Comparison of ENCODE assay signal across 9 cellular contexts in genomic region chr6:31396422-31397152, GRCh38. TPM values are rescaled to one million over a fixed set of nuclear protein-coding genes. Genes with fewer than 3 reads are reported as not detected.
A peak's percentile ranks its signal among the peaks of the same experiment; 100 is the strongest.
DNase-seq lines count a peak whose midpoint lies in the region; ATAC-seq and TF ChIP-seq lines count a peak whose summit lies in the region.
"Had no signal": no experiment of that assay in that cellular context is flagged by ENCODE, and none has a peak within 500 bp of the region (broad histone marks: within the 10 kb centered on the region; RNA-seq: fewer than 3 reads in every experiment).

No MANE protein-coding gene starts in this region.

- no peak overlapping the region for H3K27ac ChIP-seq in esophagus squamous epithelium
- H3K27ac ChIP-seq: epithelial cell of prostate had no signal

- peaks cover 19 to 51% (median 40%) of the 10 kb centered on the region in 4 donors for H3K4me1 Mint-ChIP-seq in naive thymus-derived CD8-positive, alpha-beta T cell

- peak; percentile 64 to 75 for ATAC-seq in naive thymus-derived CD8-positive, alpha-beta T cell
- no peak for ATAC-seq in GM18498 (IDR thresholded peaks at IDR 0.05; ENCODE audit: unreplicated experiment)

- peak overlapping the region in 5 of 10 donors; percentile 15 to 53 (median 51) for H3K27ac Mint-ChIP-seq in naive thymus-derived CD8-positive, alpha-beta T cell

- H3K4me3 Mint-ChIP-seq in naive thymus-derived CD8-positive, alpha-beta T cell, result peak overlapping the region in 9 of 10 donors; percentile 6 to 78 (median 66)

- H3K36me3 Mint-ChIP-seq in naive thymus-derived CD8-positive, alpha-beta T cell, result peaks cover 0 to 18% (median 0%) of the 10 kb centered on the region in 3 donors

- H3K9me3 Mint-ChIP-seq in naive thymus-derived CD8-positive, alpha-beta T cell, result no peaks in the 10 kb centered on the region

- no peaks in the 10 kb centered on the region for H3K27me3 ChIP-seq in esophagus squamous epithelium

- H3K4me1 ChIP-seq in esophagus squamous epithelium, result peaks cover 4 to 38% (median 16%) of the 10 kb centered on the region in 3 donors

- intact Hi-C loops in esophagus squamous epithelium (cut with DNase I), result loop anchor here (2.0 kb wide), 1 partner anchor 44 kb away; no protein-coding TSS in a partner anchor

- no peaks in the 10 kb centered on the region for H3K9me3 ChIP-seq in esophagus squamous epithelium

- WGBS in esophagus squamous epithelium, 2 donors, result 29 to 43% methylated on average over 7 to 10 of the region's 11 CpGs

- peaks cover 0 to 4% (median 0%) of the 10 kb centered on the region in 3 donors for H3K36me3 ChIP-seq in esophagus squamous epithelium

- no peak overlapping the region for H3K4me3 ChIP-seq in esophagus squamous epithelium

- POLR2A ChIA-PET in naive thymus-derived CD8-positive, alpha-beta T cell (lab: Charles Lee), result no interaction called here

- H3K27me3 Mint-ChIP-seq in naive thymus-derived CD8-positive, alpha-beta T cell, result no peaks in the 10 kb centered on the region

- TF ChIP-seq POLR2A in esophagus squamous epithelium (IDR thresholded peaks at IDR 0.05), result no peak

- DNase-seq in DMS114 treated with DMSO at 0.1 percent for 48 hours (lab: John Stamatoyannopoulos, UW; ENCODE audit: unreplicated experiment), result peak; percentile 73
- DNase-seq in HS-5 (ENCODE audit: low read depth), result peak; percentile 60
- DNase-seq in OCI-M2 (lab: John Stamatoyannopoulos, UW; ENCODE audit: unreplicated experiment), result peak; percentile 56
- peak; percentile 89 for DNase-seq in activated T-cell treated with anti-CD3 and anti-CD28 coated beads for 4 hours
- no peak for DNase-seq in esophagus squamous epithelium (lab: John Stamatoyannopoulos, UW)
- peak; percentile 72 to 92 (median 84) for DNase-seq in naive thymus-derived CD8-positive, alpha-beta T cell
- peak; percentile 62 to 86 (median 79) for DNase-seq in stimulated activated naive CD4-positive, alpha-beta T cell (lab: John Stamatoyannopoulos, UW)

- TF ChIP-seq CTCF in esophagus squamous epithelium (IDR thresholded peaks at IDR 0.05), result peak; percentile 77 to 96 (median 90)

RNA-seq across cellular contexts. Expression of gene MICA, which starts 6.8 kb away (rescaled TPM):
- 10 to 100 TPM in 1 of 4 donors, 1 to 10 TPM in 3; 7.5 to 10.1 (median 8.8) TPM for total RNA-seq in esophagus squamous epithelium
- total RNA-seq in naive thymus-derived CD8-positive, alpha-beta T cell, result 10 to 100 TPM; 21.0 to 21.9 TPM
- polyA plus RNA-seq in naive thymus-derived CD8-positive, alpha-beta T cell, result 1 to 10 TPM; 3.7 to 5.8 (median 5.5) TPM

RNA-seq across cellular contexts. Expression of gene HLA-B, which starts 39.6 kb away (rescaled TPM):
- 1,000 to 10,000 TPM in 1 of 4 donors, 100 to 1,000 TPM in 3; 193 to 1,414 (median 554) TPM for total RNA-seq in esophagus squamous epithelium
- total RNA-seq in naive thymus-derived CD8-positive, alpha-beta T cell, result 1,000 to 10,000 TPM; 5,337 to 5,382 TPM
- 1,000 to 10,000 TPM; 5,978 to 8,548 (median 7,722) TPM for polyA plus RNA-seq in naive thymus-derived CD8-positive, alpha-beta T cell
